In the genomic region with DNA sequence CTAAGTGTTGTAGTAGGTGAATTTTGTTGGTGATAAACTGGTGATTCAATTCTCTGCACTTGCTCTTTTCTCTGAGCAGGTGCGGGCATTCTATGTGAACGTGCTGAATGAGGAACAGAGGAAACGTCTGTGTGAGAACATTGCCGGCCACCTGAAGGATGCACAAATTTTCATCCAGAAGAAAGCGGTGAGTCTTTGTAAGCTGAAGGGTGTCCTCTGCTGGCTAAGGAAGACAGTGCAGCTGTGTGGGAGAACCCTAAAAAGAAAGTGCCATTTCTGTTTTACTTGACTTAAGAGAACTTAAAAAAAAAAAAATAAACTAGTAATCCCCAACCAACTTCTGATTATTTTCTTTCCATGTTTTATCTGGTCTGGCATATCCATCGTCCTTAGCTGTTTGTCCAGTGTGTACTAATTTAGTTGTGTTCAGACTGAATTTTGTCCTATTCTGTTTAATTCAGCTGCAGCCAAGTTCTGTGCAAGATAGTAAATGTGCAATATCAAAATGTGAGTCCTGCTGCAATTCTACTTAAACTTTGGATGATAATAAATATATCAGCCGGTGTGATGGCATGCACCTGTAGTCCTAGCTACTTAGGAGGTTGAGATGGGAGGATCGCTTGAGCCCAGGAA, we compare ENCODE assay signal across 8 cellular contexts. TPM values are rescaled to one million over a fixed set of nuclear protein-coding genes. Genes with fewer than 3 reads are reported as not detected.
A peak's percentile ranks its signal among the peaks of the same experiment; 100 is the strongest.
DNase-seq lines count a peak whose midpoint lies in the region; ATAC-seq and TF ChIP-seq lines count a peak whose summit lies in the region.

No MANE protein-coding gene starts in this region.

- no peak overlapping the region for H3K4me3 Mint-ChIP-seq in activated CD8-positive, alpha-beta T cell treated with anti-CD3 and anti-CD28 coated beads for 36 hours

- H3K27ac Mint-ChIP-seq in activated CD8-positive, alpha-beta T cell treated with anti-CD3 and anti-CD28 coated beads for 36 hours, result no peak overlapping the region

- H3K4me3 ChIP-seq in LNCaP clone FGC (ENCODE audit: low read depth, low read length), result no peak overlapping the region
- no peak overlapping the region for H3K4me3 ChIP-seq in right atrium auricular region

- peaks cover 11% of the 10 kb centered on the region for H3K9me3 Mint-ChIP-seq in activated CD8-positive, alpha-beta T cell treated with anti-CD3 and anti-CD28 coated beads for 36 hours

- H3K9me3 ChIP-seq in right atrium auricular region, result peaks cover 0 to 20% of the 10 kb centered on the region in 2 donors

- H3K27me3 ChIP-seq in right atrium auricular region, result no peaks in the 10 kb centered on the region

- intact Hi-C loops in activated CD8-positive, alpha-beta T cell treated with anti-CD3 and anti-CD28 coated beads for 36 hours (cut with micrococcal nuclease), result loop anchor here (10.0 kb wide), 2 partner anchors 104 to 314 kb away; no protein-coding TSS in a partner anchor

- peaks cover 96% of the 10 kb centered on the region for H3K36me3 ChIP-seq in right atrium auricular region

- H3K36me3 Mint-ChIP-seq in activated CD8-positive, alpha-beta T cell treated with anti-CD3 and anti-CD28 coated beads for 36 hours (ENCODE audit: low read depth), result peaks cover 45% of the 10 kb centered on the region

- ATAC-seq in activated CD8-positive, alpha-beta T cell treated with anti-CD3 and anti-CD28 coated beads for 36 hours, result peak; percentile 84
- no peak for ATAC-seq in GM21619 (IDR thresholded peaks at IDR 0.05; ENCODE audit: unreplicated experiment)

- DNase-seq in DMS 273 (lab: John Stamatoyannopoulos, UW; ENCODE audit: unreplicated experiment) (peak; percentile 33), DMS 273 treated with DMSO at 0.1 percent for 48 hours (lab: John Stamatoyannopoulos, UW) (no peak), LNCaP clone FGC (ENCODE audit: low read depth) (no peak), right atrium auricular region (ENCODE audit: low spot score) (no peak), midbrain (lab: John Stamatoyannopoulos, UW) (no peak)
- peak; percentile 76 for DNase-seq in activated CD8-positive, alpha-beta T cell treated with anti-CD3 and anti-CD28 coated beads for 36 hours
- DNase-seq in stimulated activated CD8-positive, alpha-beta memory T cell treated with anti-CD3 and anti-CD28 coated beads, Interleukin-4, amount 100 ng/mL, for 48 hours, result peak; percentile 53

- H3K27me3 Mint-ChIP-seq in activated CD8-positive, alpha-beta T cell treated with anti-CD3 and anti-CD28 coated beads for 36 hours, result no peaks in the 10 kb centered on the region

- CTCF ChIA-PET in activated CD8-positive, alpha-beta T cell treated with anti-CD3 and anti-CD28 coated beads for 36 hours (lab: Charles Lee), result interaction anchor here (0.6 to 3.7 kb wide), 39 partner anchors 8 to 924 kb away, joined by 3 to 22 read pairs (median 4); partner anchors contain the start of genes ABTB2, CAT and ELF5

- no peak overlapping the region for H3K27ac ChIP-seq in right atrium auricular region

- POLR2A ChIA-PET in activated CD8-positive, alpha-beta T cell treated with anti-CD3 and anti-CD28 coated beads for 36 hours (lab: Charles Lee), result no interaction called here

- H3K4me1 Mint-ChIP-seq in activated CD8-positive, alpha-beta T cell treated with anti-CD3 and anti-CD28 coated beads for 36 hours (ENCODE audit: low read depth), result peaks cover 4% of the 10 kb centered on the region

- H3K4me1 ChIP-seq in right atrium auricular region, result no peaks in the 10 kb centered on the region

- TF ChIP-seq CTCF in LNCaP clone FGC (IDR thresholded peaks at IDR 0.05; ENCODE audit: control insufficient read depth, extremely low read depth, insufficient read depth) (peak; percentile 83), right atrium auricular region (IDR thresholded peaks at IDR 0.05) (peak; percentile 10 to 52)
- peak; percentile 85 for TF ChIP-seq CTCF in activated CD8-positive, alpha-beta T cell treated with anti-CD3 and anti-CD28 coated beads for 36 hours (IDR thresholded peaks at IDR 0.05)

RNA-seq across cellular contexts. Expression of gene CAT, which starts 29.6 kb away (rescaled TPM):
- 10 to 100 TPM; 23.9 to 24.8 TPM for total RNA-seq in activated CD8-positive, alpha-beta T cell treated with anti-CD3 and anti-CD28 coated beads for 36 hours
- 100 to 1,000 TPM in 1 of 2 donors, 10 to 100 TPM in 1; 83.8 to 108 TPM for total RNA-seq in right atrium auricular region

RNA-seq across cellular contexts. Expression of gene ELF5, which starts 45.3 kb away (rescaled TPM):
- not detected for total RNA-seq in activated CD8-positive, alpha-beta T cell treated with anti-CD3 and anti-CD28 coated beads for 36 hours
- not detected for total RNA-seq in right atrium auricular region

Comparison
In these comparisons a context has a peak if more than half of its experiments do, and no peak if none do; other contexts are left out.
1. DNase-seq: peak in DMS 273 (single experiment), activated CD8-positive, alpha-beta T cell treated with anti-CD3 and anti-CD28 coated beads for 36 hours (single experiment) and stimulated activated CD8-positive, alpha-beta memory T cell treated with anti-CD3 and anti-CD28 coated beads, Interleukin-4, amount 100 ng/mL, for 48 hours (single experiment); none in DMS 273 treated with DMSO at 0.1 percent for 48 hours (single experiment), LNCaP clone FGC (single experiment), right atrium auricular region (single experiment) and midbrain (single experiment).
2. CTCF ChIP-seq: peak in every context shown above with its lines; median percentile 85 in activated CD8-positive, alpha-beta T cell treated with anti-CD3 and anti-CD28 coated beads for 36 hours; 83 in LNCaP clone FGC; 31 in right atrium auricular region.